Comparison of ENCODE assay signal across 12 cellular contexts in genomic region chr6:137765044-137765443, GRCh38.
"Had no signal": no experiment of that assay in that cellular context is flagged by ENCODE, and none has a peak within 500 bp of the region (broad histone marks: within the 10 kb centered on the region; RNA-seq: fewer than 3 reads in every experiment).

No MANE protein-coding gene starts in this region.

- H3K9me3 ChIP-seq: ovary, suprapubic skin, upper lobe of left lung had no signal

- H3K27ac ChIP-seq: dorsolateral prefrontal cortex, ovary, suprapubic skin, upper lobe of left lung had no signal

- H3K4me1 ChIP-seq: suprapubic skin had no signal

- H3K36me3 ChIP-seq: ovary, suprapubic skin, upper lobe of left lung had no signal

- H3K27me3 ChIP-seq: dorsolateral prefrontal cortex, ovary, suprapubic skin, upper lobe of left lung had no signal

- DNase-seq: activated CD4-positive, alpha-beta T cell treated with anti-CD3 and anti-CD28 coated beads, Interleukin-2, amount 50 U/mL, for 1 hour; activated CD4-positive, CD25-positive, alpha-beta regulatory T cell; activated naive CD4-positive, alpha-beta T cell treated with anti-CD3 and anti-CD28 coated beads, Interleukin-2, amount 50 U/mL, for 16 hours; dorsolateral prefrontal cortex; kidney; ovary; stimulated activated CD4-positive, alpha-beta T cell treated with anti-CD3 and anti-CD28 coated beads, Interleukin-4, amount 100 ng/mL, for 1 hour; stimulated activated CD8-positive, alpha-beta memory T cell treated with anti-CD3 and anti-CD28 coated beads, Interleukin-4, amount 100 ng/mL, for 48 hours; stimulated activated naive CD8-positive, alpha-beta T cell treated with anti-CD3 and anti-CD28 coated beads, Interleukin-15, Interleukin-2, amounts not matched to agents 100 U/mL and 50 U/mL, for 24 hours; T-helper 2 cell; upper lobe of left lung had no signal

- ATAC-seq: stimulated activated naive CD8-positive, alpha-beta T cell treated with anti-CD3 and anti-CD28 coated beads, Interleukin-15, Interleukin-2, amounts not matched to agents 100 U/mL and 50 U/mL, for 24 hours had no signal

- H3K4me3 ChIP-seq: dorsolateral prefrontal cortex, ovary, suprapubic skin, upper lobe of left lung had no signal
